Comparison of ENCODE assay signal across 10 cellular contexts in the genomic region with DNA sequence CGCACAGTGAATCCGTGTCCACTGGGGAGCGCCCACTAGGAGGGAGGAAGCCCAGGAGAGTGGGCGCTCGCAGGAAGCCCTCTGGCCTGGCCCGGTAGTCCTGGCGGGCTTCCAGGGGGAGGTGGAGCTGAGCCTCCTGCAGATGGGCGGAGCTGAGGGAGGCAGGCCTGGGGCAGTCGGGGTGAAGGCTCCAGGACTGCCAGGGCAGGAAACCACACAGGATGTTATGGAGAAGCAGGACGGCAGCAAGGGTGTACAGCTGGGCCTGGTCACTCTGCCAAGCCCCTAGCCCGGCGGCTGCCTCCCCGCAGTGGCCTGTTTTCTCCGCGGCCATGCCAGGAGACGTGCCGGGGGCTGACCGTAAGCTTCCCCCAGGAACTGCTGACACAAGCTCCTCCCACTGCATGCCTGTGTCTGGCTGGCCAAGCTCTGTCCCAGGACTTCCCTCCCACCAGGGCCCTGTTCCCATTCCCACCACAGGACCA.
DNase-seq lines count a peak whose midpoint lies in the region; ATAC-seq and TF ChIP-seq lines count a peak whose summit lies in the region.
"Had no signal": no experiment of that assay in that cellular context is flagged by ENCODE, and none has a peak within 500 bp of the region (broad histone marks: within the 10 kb centered on the region; RNA-seq: fewer than 3 reads in every experiment).

No MANE protein-coding gene starts in this region.

- no peak overlapping the region for H2AFZ ChIP-seq in mammary epithelial cell (ENCODE audit: low read depth, low read length)

- TF ChIP-seq CTCF in MCF 10A (IDR thresholded peaks at IDR 0.05; ENCODE audit: unreplicated experiment): no peak
- TF ChIP-seq CTCF in mammary epithelial cell (conservative IDR thresholded peaks at IDR 0.05 in 1 of 2, IDR thresholded peaks at IDR 0.05 in 1 of 2; ENCODE audit: extremely low read depth in 1 of 2, insufficient read depth in 1 of 2, low read depth in 1 of 2, low read length in 2 of 2): no peak
- no peak for TF ChIP-seq CTCF in endodermal cell (conservative IDR thresholded peaks at IDR 0.05)
- no peak for TF ChIP-seq CTCF in mucosa of descending colon (IDR thresholded peaks at IDR 0.05)

- H3K9me3 Mint-ChIP-seq in MCF 10A (ENCODE audit: unreplicated experiment): peaks cover 8% of the 10 kb centered on the region
- no peaks in the 10 kb centered on the region for H3K9me3 Mint-ChIP-seq in endodermal cell
- H3K9me3 Mint-ChIP-seq: memory B cell had no signal

- dilution Hi-C loops in mammary epithelial cell (cut with HindIII; ENCODE audit: low sequenced_read_pairs): loop anchor here (5.0 kb wide), 2 partner anchors 46 to 49 kb away; no protein-coding TSS in a partner anchor

- H3K9ac ChIP-seq in mammary epithelial cell (ENCODE audit: insufficient read depth, low read length) (no peak overlapping the region), endodermal cell (ENCODE audit: extremely low read depth, low read length, poor library complexity, severe bottlenecking) (no peak overlapping the region)

- POLR2A ChIA-PET in MCF 10A (lab: Yijun Ruan, JAX): interaction anchor here (0.6 kb wide), 1 partner anchor 516 kb away, joined by 3 read pairs; no protein-coding TSS in a partner anchor

- no peaks in the 10 kb centered on the region for H3K79me2 ChIP-seq in mammary epithelial cell (ENCODE audit: insufficient read depth, low read length)

- H3K27ac ChIP-seq in mammary epithelial cell (ENCODE audit: insufficient read depth, low read depth, low read length): no peak overlapping the region
- no peak overlapping the region for H3K27ac ChIP-seq in endodermal cell (ENCODE audit: low read depth, low read length)
- H3K27ac ChIP-seq: C4-2B had no signal

- DNase-seq in MCF 10A (ENCODE audit: unreplicated experiment): peak; percentile 13
- no peak for DNase-seq in mammary epithelial cell
- peak; percentile 77 for DNase-seq in endodermal cell
- peak; percentile 46 to 55 (median 53) for DNase-seq in mucosa of descending colon
- DNase-seq in cerebellar cortex (ENCODE audit: low spot score): no peak
- DNase-seq in NCI-H1048 (lab: John Stamatoyannopoulos, UW): no peak
- DNase-seq in stimulated activated naive CD8-positive, alpha-beta T cell treated with anti-CD3 and anti-CD28 coated beads, Interleukin-15, Interleukin-2, amounts not matched to agents 100 U/mL and 50 U/mL, for 24 hours: no peak

- H3K4me3 Mint-ChIP-seq in MCF 10A (ENCODE audit: unreplicated experiment) (no peak overlapping the region), endodermal cell (no peak overlapping the region)
- H3K4me3 Mint-ChIP-seq: memory B cell had no signal

- no peak overlapping the region for H3K4me2 ChIP-seq in mammary epithelial cell (ENCODE audit: insufficient read depth, low read depth, low read length)

- H3K9me3 ChIP-seq in mammary epithelial cell (replicated peaks; ENCODE audit: insufficient read depth, low read length): peaks cover 28% of the 10 kb centered on the region
- no peaks in the 10 kb centered on the region for H3K9me3 ChIP-seq in endodermal cell (ENCODE audit: control insufficient read depth, low read length)
- H3K9me3 ChIP-seq in mucosa of descending colon: no peaks in the 10 kb centered on the region

- H3K4me1 Mint-ChIP-seq in MCF 10A (ENCODE audit: insufficient read depth, unreplicated experiment) (no peaks in the 10 kb centered on the region), endodermal cell (no peaks in the 10 kb centered on the region)
- H3K4me1 Mint-ChIP-seq: memory B cell had no signal

- ATAC-seq in mucosa of descending colon: peak; percentile 45
- no peak for ATAC-seq in stimulated activated naive CD8-positive, alpha-beta T cell treated with anti-CD3 and anti-CD28 coated beads, Interleukin-15, Interleukin-2, amounts not matched to agents 100 U/mL and 50 U/mL, for 24 hours
- ATAC-seq in GM21360 (IDR thresholded peaks at IDR 0.05; ENCODE audit: unreplicated experiment): no peak

- H3K36me3 ChIP-seq in mammary epithelial cell (ENCODE audit: insufficient read depth, low read length): no peaks in the 10 kb centered on the region
- H3K36me3 ChIP-seq in endodermal cell (ENCODE audit: control insufficient read depth, insufficient read depth, low read length): no peaks in the 10 kb centered on the region
- H3K36me3 ChIP-seq in mucosa of descending colon (ENCODE audit: low read depth): no peaks in the 10 kb centered on the region

- intact Hi-C loops in MCF 10A (cut with micrococcal nuclease): no loop called here
- intact Hi-C loops in mammary epithelial cell (cut with micrococcal nuclease): no loop called here
- intact Hi-C loops in mucosa of descending colon (cut with DNase I, micrococcal nuclease): no loop called here

- H3K27me3 Mint-ChIP-seq in MCF 10A (ENCODE audit: insufficient read depth, unreplicated experiment) (peaks cover 27% of the 10 kb centered on the region), endodermal cell (ENCODE audit: insufficient read depth) (peaks cover 2% of the 10 kb centered on the region)

- in situ Hi-C loops in mammary epithelial cell (cut with MboI; ENCODE audit: low sequenced_read_pairs in 2 of 2): no loop called here

- no peaks in the 10 kb centered on the region for H3K27me3 ChIP-seq in mammary epithelial cell (ENCODE audit: insufficient read depth, low read length)
- H3K27me3 ChIP-seq in endodermal cell (ENCODE audit: control insufficient read depth, insufficient read depth, low read length, poor library complexity, severe bottlenecking): no peaks in the 10 kb centered on the region

- no peaks in the 10 kb centered on the region for H4K20me1 ChIP-seq in mammary epithelial cell (ENCODE audit: insufficient read depth, low read length)

- no peaks in the 10 kb centered on the region for H3K4me1 ChIP-seq in mammary epithelial cell (ENCODE audit: insufficient read depth, low read length)
- no peaks in the 10 kb centered on the region for H3K4me1 ChIP-seq in endodermal cell (ENCODE audit: control insufficient read depth, insufficient read depth, low read length)
- H3K4me1 ChIP-seq in mucosa of descending colon (ENCODE audit: low read depth): no peaks in the 10 kb centered on the region

- BruUV-seq in MCF 10A (replicated peaks; lab: Mats Ljungman, UMichigan) (no TSS peak), mammary epithelial cell (replicated peaks; lab: Mats Ljungman, UMichigan) (no TSS peak)

- H3K4me3 ChIP-seq in mammary epithelial cell (replicated peaks in 1 of 3; ENCODE audit: insufficient read depth in 1 of 3, low read depth in 2 of 3, low read length in 3 of 3) (no peak overlapping the region), endodermal cell (ENCODE audit: low read length) (no peak overlapping the region), mucosa of descending colon (no peak overlapping the region)

- CTCF ChIA-PET in MCF 10A (lab: Yijun Ruan, JAX) (interaction anchor here (0.6 kb wide), 1 partner anchor 884 kb away, joined by 4 read pairs; no protein-coding TSS in a partner anchor), mammary epithelial cell (lab: Charles Lee; ENCODE audit: low non-redundant PET) (no interaction called here)

- H3K27ac Mint-ChIP-seq in MCF 10A (ENCODE audit: low read depth, unreplicated experiment): no peak overlapping the region
- H3K27ac Mint-ChIP-seq in endodermal cell: no peak overlapping the region
- H3K27ac Mint-ChIP-seq: memory B cell had no signal

- 5% methylated on average over 9 of the region's 18 CpGs for WGBS in mammary epithelial cell (ENCODE audit: low coverage, missing lambda C conversion rate)
- WGBS in endodermal cell (ENCODE audit: insufficient coverage in 1 of 2, insufficient read length in 1 of 2), 2 experiments: 68 to 85% methylated on average over 11 to 18 of the region's 18 CpGs

- H3K36me3 Mint-ChIP-seq in MCF 10A (ENCODE audit: insufficient read depth, unreplicated experiment) (no peaks in the 10 kb centered on the region), endodermal cell (ENCODE audit: low read depth) (no peaks in the 10 kb centered on the region)
- H3K36me3 Mint-ChIP-seq: memory B cell had no signal

Comparison
In these comparisons a context has a peak if more than half of its experiments do, and no peak if none do; other contexts are left out.
1. DNase-seq: peak in MCF 10A (single experiment), endodermal cell (single experiment) and mucosa of descending colon (3 of 3); none in mammary epithelial cell (single experiment), cerebellar cortex (single experiment), NCI-H1048 (single experiment) and stimulated activated naive CD8-positive, alpha-beta T cell treated with anti-CD3 and anti-CD28 coated beads, Interleukin-15, Interleukin-2, amounts not matched to agents 100 U/mL and 50 U/mL, for 24 hours (single experiment).